26 cellular contexts compared by ENCODE assay signal in genomic region chr17:79465011-79466006, GRCh38.
DNase-seq lines count a peak whose midpoint lies in the region; TF ChIP-seq lines count a peak whose summit lies in the region.
"Had no signal": no experiment of that assay in that cellular context is flagged by ENCODE, and none has a peak within 500 bp of the region (broad histone marks: within the 10 kb centered on the region; RNA-seq: fewer than 3 reads in every experiment).

No MANE protein-coding gene starts in this region.

- no peaks in the 10 kb centered on the region for H3K79me2 ChIP-seq in neural progenitor cell (ENCODE audit: low read depth)

- H3K27ac ChIP-seq in A673 (ENCODE audit: low read depth, low read length, poor library complexity, severe bottlenecking) (no peak overlapping the region), neural progenitor cell (no peak overlapping the region), RWPE1 (no peak overlapping the region)
- H3K27ac ChIP-seq: adrenal gland, heart left ventricle, SJCRH30, thoracic aorta had no signal

- CTCF ChIA-PET in A673 (lab: Charles Lee) = no interaction called here
- CTCF ChIA-PET in RWPE1 (lab: Yijun Ruan, JAX) = interaction anchor here (0.6 kb wide), 2 partner anchors 23 to 661 kb away, joined by 3 to 4 read pairs; no protein-coding TSS in a partner anchor

- no peaks in the 10 kb centered on the region for H3K9me3 ChIP-seq in A673 (ENCODE audit: low read depth, low read length, poor library complexity, severe bottlenecking)
- H3K9me3 ChIP-seq in neural progenitor cell (ENCODE audit: low read depth) = no peaks in the 10 kb centered on the region
- H3K9me3 ChIP-seq in MG63 = no peaks in the 10 kb centered on the region
- H3K9me3 ChIP-seq: adrenal gland, heart left ventricle, SJCRH30, thoracic aorta had no signal

- no peak overlapping the region for H3K9ac ChIP-seq in neural progenitor cell

- DNase-seq in A673 (ENCODE audit: low spot score) (peak; percentile 9), NCI-H2171 treated with DMSO at 0.1 percent for 48 hours (lab: John Stamatoyannopoulos, UW) (peak; percentile 93), cerebellum (ENCODE audit: low spot score) (peak; percentile 74), neural progenitor cell (ENCODE audit: low spot score) (no peak), mesothelial cell of epicardium (ENCODE audit: low spot score in 2 of 2, unreplicated experiment in 2 of 2) (no peak), RWPE1 (ENCODE audit: low spot score) (no peak), MG63 (no peak), NCI-H1048 (lab: John Stamatoyannopoulos, UW) (no peak)
- DNase-seq: activated CD4-positive, alpha-beta T cell treated with anti-CD3 and anti-CD28 coated beads for 1 hour; activated CD8-positive, alpha-beta memory T cell treated with anti-CD3 and anti-CD28 coated beads, Interleukin-2, amount 10 ng/mL, durations not matched to agents 7 days and 5 days; activated effector memory CD4-positive, alpha-beta T cell treated with anti-CD3 and anti-CD28 coated beads, Interleukin-2, amount 50 U/mL, for 16 hours; adrenal gland; CD4-positive, alpha-beta T cell; central memory CD4-positive, alpha-beta T cell; effector memory CD4-positive, alpha-beta T cell; H7; heart left ventricle; immature natural killer cell; NCI-H187 treated with DMSO at 0.1 percent for 48 hours; NCI-H510A; SJCRH30; stimulated activated CD4-positive, alpha-beta T cell treated with anti-CD3 and anti-CD28 coated beads, Interleukin-12 subunit alpha, Interleukin-12 subunit beta, amount 100 ng/mL, for 4 hours had no signal

- H3K9me3 Mint-ChIP-seq in neural progenitor cell (no peaks in the 10 kb centered on the region), mesothelial cell of epicardium (no peaks in the 10 kb centered on the region)
- H3K9me3 Mint-ChIP-seq: CD4-positive, alpha-beta T cell; immature natural killer cell; memory B cell; nephron; T-helper 2 cell treated with Interferon-gamma antibody and Interleukin-4, amounts not matched to agents 5 μg/mL and 100 μg/mL, for 36 hours had no signal

- peak overlapping the region; percentile 95 for H3K27ac Mint-ChIP-seq in neural progenitor cell
- H3K27ac Mint-ChIP-seq in mesothelial cell of epicardium = no peak overlapping the region
- H3K27ac Mint-ChIP-seq: activated CD8-positive, alpha-beta memory T cell treated with anti-CD3 and anti-CD28 coated beads, Interleukin-2, amount 10 ng/mL, durations not matched to agents 7 days and 5 days; CD4-positive, alpha-beta T cell; immature natural killer cell; memory B cell; nephron; T-helper 2 cell treated with Interferon-gamma antibody and Interleukin-4, amounts not matched to agents 5 μg/mL and 100 μg/mL, for 36 hours had no signal

- H4K20me1 ChIP-seq in neural progenitor cell (ENCODE audit: low read depth) = no peaks in the 10 kb centered on the region

- H3K4me3 ChIP-seq in A673 (ENCODE audit: low read depth, low read length, poor library complexity, severe bottlenecking) = no peak overlapping the region
- H3K4me3 ChIP-seq in neural progenitor cell = no peak overlapping the region
- H3K4me3 ChIP-seq in MG63 = no peak overlapping the region
- H3K4me3 ChIP-seq: adrenal gland, heart left ventricle, SJCRH30, thoracic aorta had no signal

- H3K27me3 ChIP-seq in A673 (replicated peaks; ENCODE audit: insufficient read depth, low read depth, low read length, poor library complexity) (peaks cover 31% of the 10 kb centered on the region), neural progenitor cell (no peaks in the 10 kb centered on the region), MG63 (peaks cover 40% of the 10 kb centered on the region)
- H3K27me3 ChIP-seq: adrenal gland had no signal

- H3K4me1 ChIP-seq in A673 (ENCODE audit: insufficient read depth, low read length, poor library complexity, severe bottlenecking) (no peaks in the 10 kb centered on the region), neural progenitor cell (no peaks in the 10 kb centered on the region)
- H3K4me1 ChIP-seq: adrenal gland, heart left ventricle, SJCRH30 had no signal

- POLR2A ChIA-PET in A673 (lab: Charles Lee; ENCODE audit: low non-redundant PET) = interaction anchor here (0.6 kb wide), 1 partner anchor 28 kb away, joined by 5 read pairs; no protein-coding TSS in a partner anchor
- POLR2A ChIA-PET in RWPE1 (lab: Yijun Ruan, JAX; ENCODE audit: low non-redundant PET) = no interaction called here

- H3K36me3 ChIP-seq in A673 (ENCODE audit: insufficient read depth, low read length, poor library complexity, severe bottlenecking) (no peaks in the 10 kb centered on the region), neural progenitor cell (no peaks in the 10 kb centered on the region), MG63 (no peaks in the 10 kb centered on the region)
- H3K36me3 ChIP-seq: adrenal gland, heart left ventricle, SJCRH30, thoracic aorta had no signal

- intact Hi-C loops in A673 (cut with micrococcal nuclease; ENCODE audit: unreplicated experiment) = no loop called here

- H3F3A ChIP-seq in neural progenitor cell (ENCODE audit: low read depth) = no peaks in the 10 kb centered on the region

- no peaks in the 10 kb centered on the region for H3K36me3 Mint-ChIP-seq in neural progenitor cell
- no peaks in the 10 kb centered on the region for H3K36me3 Mint-ChIP-seq in mesothelial cell of epicardium
- H3K36me3 Mint-ChIP-seq: activated CD8-positive, alpha-beta memory T cell treated with anti-CD3 and anti-CD28 coated beads, Interleukin-2, amount 10 ng/mL, durations not matched to agents 7 days and 5 days; immature natural killer cell; memory B cell had no signal

- H2AFZ ChIP-seq in neural progenitor cell (replicated peaks) = no peak overlapping the region

- TF ChIP-seq CTCF in A673 (conservative IDR thresholded peaks at IDR 0.05; ENCODE audit: low read depth, low read length) (no peak), neural progenitor cell (IDR thresholded peaks at IDR 0.05) (no peak), mesothelial cell of epicardium (IDR thresholded peaks at IDR 0.05; ENCODE audit: unreplicated experiment) (no peak), RWPE1 (conservative IDR thresholded peaks at IDR 0.05; ENCODE audit: low read depth) (no peak)

- no TSS peak for BruUV-seq in A673 (replicated peaks; lab: Mats Ljungman, UMichigan)

- H3K4me2 ChIP-seq in neural progenitor cell = no peak overlapping the region

- H3K4me3 Mint-ChIP-seq in neural progenitor cell = peak overlapping the region; percentile 72
- H3K4me3 Mint-ChIP-seq in mesothelial cell of epicardium = no peak overlapping the region
- H3K4me3 Mint-ChIP-seq: activated CD8-positive, alpha-beta memory T cell treated with anti-CD3 and anti-CD28 coated beads, Interleukin-2, amount 10 ng/mL, durations not matched to agents 7 days and 5 days; CD4-positive, alpha-beta T cell; immature natural killer cell; memory B cell; nephron; T-helper 2 cell treated with Interferon-gamma antibody and Interleukin-4, amounts not matched to agents 5 μg/mL and 100 μg/mL, for 36 hours had no signal

- peaks cover 28% of the 10 kb centered on the region for H3K4me1 Mint-ChIP-seq in neural progenitor cell
- no peaks in the 10 kb centered on the region for H3K4me1 Mint-ChIP-seq in mesothelial cell of epicardium
- H3K4me1 Mint-ChIP-seq: activated CD8-positive, alpha-beta memory T cell treated with anti-CD3 and anti-CD28 coated beads, Interleukin-2, amount 10 ng/mL, durations not matched to agents 7 days and 5 days; immature natural killer cell; memory B cell had no signal

- peaks cover 7% of the 10 kb centered on the region for H3K27me3 Mint-ChIP-seq in neural progenitor cell (ENCODE audit: insufficient read depth, low read depth)
- peaks cover 53% of the 10 kb centered on the region for H3K27me3 Mint-ChIP-seq in mesothelial cell of epicardium (ENCODE audit: low read depth)
- H3K27me3 Mint-ChIP-seq: activated CD8-positive, alpha-beta memory T cell treated with anti-CD3 and anti-CD28 coated beads, Interleukin-2, amount 10 ng/mL, durations not matched to agents 7 days and 5 days had no signal

Comparison
In these comparisons a context has a peak if more than half of its experiments do, and no peak if none do; other contexts are left out.
1. DNase-seq: peak in A673 (single experiment), NCI-H2171 treated with DMSO at 0.1 percent for 48 hours (single experiment) and cerebellum (single experiment); none in neural progenitor cell (single experiment), mesothelial cell of epicardium (0 of 2), RWPE1 (single experiment), MG63 (single experiment) and NCI-H1048 (single experiment).